In the genomic region with DNA sequence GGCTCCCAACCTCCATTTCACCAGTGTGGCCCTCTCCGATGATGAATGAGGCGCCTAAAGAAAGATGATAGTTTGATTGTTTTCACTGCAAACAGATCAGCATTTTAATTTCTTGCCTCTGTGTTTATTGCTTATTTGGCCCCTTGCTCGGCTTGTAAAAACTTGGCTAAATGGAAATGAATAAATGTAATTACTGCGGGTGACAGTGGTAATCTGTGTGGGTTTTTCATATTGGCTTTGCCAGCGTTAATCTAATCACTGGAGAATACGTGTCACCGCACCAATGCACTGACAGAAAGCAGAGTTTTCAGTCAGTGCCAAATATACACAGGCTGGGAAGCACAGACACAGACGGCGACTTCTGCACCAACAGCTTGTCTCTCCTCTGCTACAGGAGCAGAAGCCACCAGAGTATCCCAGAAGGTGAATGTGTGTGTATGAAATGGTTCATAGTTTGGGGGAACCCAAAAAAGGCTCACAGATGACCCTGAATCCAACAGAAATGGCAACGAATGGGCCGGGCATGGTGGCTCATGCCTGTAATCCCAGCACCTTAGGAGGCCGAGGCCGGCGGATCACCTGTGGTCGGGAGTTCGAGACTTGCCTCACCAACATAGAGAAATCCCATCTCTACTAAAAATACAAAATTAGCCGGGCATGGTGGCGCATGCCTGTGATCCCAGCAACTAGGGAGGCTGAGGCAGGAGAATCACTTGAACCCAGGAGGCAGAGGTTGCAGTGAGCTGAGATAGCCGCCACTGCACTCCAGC, we compare ENCODE assay signal across 23 cellular contexts.
"Had no signal": no experiment of that assay in that cellular context is flagged by ENCODE, and none has a peak within 500 bp of the region (broad histone marks: within the 10 kb centered on the region; RNA-seq: fewer than 3 reads in every experiment).

No MANE protein-coding gene starts in this region.

- ATAC-seq: activated CD4-positive, alpha-beta T cell treated with anti-CD3 and anti-CD28 coated beads for 36 hours; activated T-cell treated with anti-CD3 and anti-CD28 coated beads, Interleukin-2, amount 50 U/mL, for 72 hours; K562 had no signal

- FAIRE-seq: K562 had no signal

- H3K9me3 ChIP-seq: Peyer's patch, SJSA1 had no signal

- H3K27me3 ChIP-seq: brain microvascular endothelial cell, cardiac muscle cell, Peyer's patch had no signal

- DNase-seq: activated CD4-positive, alpha-beta memory T cell treated with anti-CD3 and anti-CD28 coated beads, Interleukin-2, amount 10 ng/mL, durations not matched to agents 7 days and 5 days; activated CD4-positive, alpha-beta T cell treated with anti-CD3 and anti-CD28 coated beads for 36 hours; activated CD4-positive, alpha-beta T cell treated with anti-CD3 and anti-CD28 coated beads, Interleukin-2, amount 50 U/mL, for 1 hour; activated gamma-delta T cell treated with Interleukin-2 at 50 U/mL for 16 hours; activated naive CD4-positive, alpha-beta T cell treated with anti-CD3 and anti-CD28 coated beads, Interleukin-2, amount 10 ng/mL, durations not matched to agents 7 days and 5 days; activated naive CD8-positive, alpha-beta T cell treated with anti-CD3 and anti-CD28 coated beads for 36 hours; activated T-cell treated with anti-CD3 and anti-CD28 coated beads for 4 hours; activated T-cell treated with anti-CD3 and anti-CD28 coated beads, Interleukin-2, amount 50 U/mL, for 72 hours; brain microvascular endothelial cell; Karpas-422; MM.1S; NCI-H1105 treated with DMSO at 0.1 percent for 48 hours; NCI-H187 treated with DMSO at 0.1 percent for 48 hours; NCI-H345; NCI-H510A; Peyer's patch; SHP77; T-helper 1 cell; WERI-Rb-1 had no signal

- H3K4me1 ChIP-seq: Peyer's patch, SJSA1 had no signal

- H3K4me3 ChIP-seq: cardiac muscle cell, K562, Peyer's patch, SJSA1 had no signal

- H3K27ac ChIP-seq: brain microvascular endothelial cell, cardiac muscle cell, Peyer's patch, RWPE1, SJSA1, WERI-Rb-1 had no signal

- H3K36me3 ChIP-seq: brain microvascular endothelial cell, cardiac muscle cell, Peyer's patch, SJSA1, WERI-Rb-1 had no signal
